In the genomic region with DNA sequence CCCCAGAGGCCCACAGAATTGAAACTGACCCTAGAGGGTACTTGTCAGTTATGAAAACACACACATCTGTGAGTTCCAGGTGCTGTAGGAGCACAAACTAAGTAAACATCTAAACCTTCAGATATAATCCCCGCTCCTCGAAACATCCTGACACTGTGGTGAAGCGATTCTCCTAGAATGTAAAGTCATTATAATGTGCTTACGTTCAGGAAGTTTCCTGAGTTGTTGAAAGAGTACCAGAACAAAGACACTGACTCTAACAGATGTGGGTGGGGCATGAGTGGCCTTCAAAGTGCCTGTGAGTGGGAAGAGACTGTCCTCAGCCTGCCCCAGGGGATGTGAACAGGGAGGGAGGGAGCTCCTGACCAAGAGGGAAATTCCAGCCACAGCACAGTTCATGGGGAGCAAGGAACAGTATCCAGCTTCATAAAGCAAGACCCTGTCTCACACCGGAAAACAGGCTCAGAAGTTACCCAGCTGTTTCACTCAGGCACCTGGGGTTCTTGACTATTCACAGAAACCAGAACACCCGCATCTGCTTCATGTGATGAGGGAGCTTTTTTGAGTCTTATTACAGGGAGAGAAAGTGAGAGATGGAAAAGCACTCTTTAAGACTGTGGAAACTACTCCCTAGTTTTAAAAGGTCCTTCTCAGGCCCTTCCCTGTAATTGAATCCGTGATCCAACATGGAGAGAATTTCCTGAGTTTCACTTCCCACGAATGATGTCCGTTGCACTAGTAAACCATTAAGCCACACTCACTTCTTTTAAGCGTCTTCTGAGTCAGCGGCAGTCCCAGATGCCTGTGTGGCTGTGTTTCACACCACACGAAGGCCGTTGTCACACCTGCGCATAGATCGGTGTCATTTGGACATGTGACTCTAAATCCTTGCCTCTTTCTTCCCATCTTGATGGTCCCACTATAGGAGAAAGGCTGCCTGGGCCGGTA, we compare ENCODE assay signal across 8 cellular contexts.
A peak's percentile ranks its signal among the peaks of the same experiment; 100 is the strongest.
DNase-seq lines count a peak whose midpoint lies in the region; ATAC-seq and TF ChIP-seq lines count a peak whose summit lies in the region.

No MANE protein-coding gene starts in this region.

- peak in 5 of 6 experiments; percentile 8 to 46 (median 37) for DNase-seq in stimulated activated naive CD4-positive, alpha-beta T cell (lab: John Stamatoyannopoulos, UW)
- DNase-seq in stimulated activated naive CD4-positive, alpha-beta T cell treated with Interleukin-2 at 50 U/mL for 16 hours (lab: John Stamatoyannopoulos, UW) = no peak
- DNase-seq in fibroblast of villous mesenchyme (ENCODE audit: low read depth) = peak; percentile 92
- DNase-seq in psoas muscle = peak; percentile 55 to 77
- no peak for DNase-seq in T1000 (lab: John Stamatoyannopoulos, UW)
- no peak for DNase-seq in anterior cingulate cortex (lab: John Stamatoyannopoulos, UW)

- no peaks in the 10 kb centered on the region for H3K9me3 ChIP-seq in psoas muscle

- peaks cover 66% of the 10 kb centered on the region for H3K36me3 Mint-ChIP-seq in T-helper 1 cell treated with Interleukin-12 subunit alpha and Interleukin-12 subunit beta and Interleukin-4 antibody, amounts not matched to agents 30 μg/mL and 1 μg/mL, for 36 hours (ENCODE audit: low read depth)

- no peaks in the 10 kb centered on the region for H3K9me3 Mint-ChIP-seq in T-helper 1 cell treated with Interleukin-12 subunit alpha and Interleukin-12 subunit beta and Interleukin-4 antibody, amounts not matched to agents 30 μg/mL and 1 μg/mL, for 36 hours

- peak overlapping the region; percentile 70 for H3K27ac ChIP-seq in psoas muscle

- peak overlapping the region; percentile 81 for H3K27ac Mint-ChIP-seq in T-helper 1 cell treated with Interleukin-12 subunit alpha and Interleukin-12 subunit beta and Interleukin-4 antibody, amounts not matched to agents 30 μg/mL and 1 μg/mL, for 36 hours

- no peak overlapping the region for H3K4me3 ChIP-seq in fibroblast of villous mesenchyme (ENCODE audit: low read depth, low read length)
- no peak overlapping the region for H3K4me3 ChIP-seq in psoas muscle

- no peaks in the 10 kb centered on the region for H3K27me3 ChIP-seq in psoas muscle (ENCODE audit: insufficient read depth in 3 of 3, low read length in 2 of 3)

- peaks cover 38% of the 10 kb centered on the region for H3K4me1 ChIP-seq in psoas muscle

- H3K4me3 Mint-ChIP-seq in T-helper 1 cell treated with Interleukin-12 subunit alpha and Interleukin-12 subunit beta and Interleukin-4 antibody, amounts not matched to agents 30 μg/mL and 1 μg/mL, for 36 hours = peak overlapping the region; percentile 44

- ATAC-seq in HG03025 (IDR thresholded peaks at IDR 0.05; ENCODE audit: low FRiP score, unreplicated experiment) (peak; percentile 88), psoas muscle (peak; percentile 16 to 62 (median 44))

- intact Hi-C loops in psoas muscle (cut with DNase I) = no loop called here

- H3K27me3 Mint-ChIP-seq in T-helper 1 cell treated with Interleukin-12 subunit alpha and Interleukin-12 subunit beta and Interleukin-4 antibody, amounts not matched to agents 30 μg/mL and 1 μg/mL, for 36 hours (ENCODE audit: low read depth) = no peaks in the 10 kb centered on the region

- H3K4me1 Mint-ChIP-seq in T-helper 1 cell treated with Interleukin-12 subunit alpha and Interleukin-12 subunit beta and Interleukin-4 antibody, amounts not matched to agents 30 μg/mL and 1 μg/mL, for 36 hours (ENCODE audit: low read depth) = peaks cover 42% of the 10 kb centered on the region

- 55 to 60% (median 57%) methylated on average over 16 of the region's 16 CpGs for WGBS in psoas muscle, 3 donors

- no peak for TF ChIP-seq CTCF in fibroblast of villous mesenchyme (IDR thresholded peaks at IDR 0.05; ENCODE audit: insufficient read depth, low read depth, low read length)
- no peak for TF ChIP-seq CTCF in psoas muscle (IDR thresholded peaks at IDR 0.05)

- H3K36me3 ChIP-seq in psoas muscle (ENCODE audit: insufficient read depth in 1 of 2, low read depth in 1 of 2) = peaks cover 5 to 75% of the 10 kb centered on the region in 2 donors

Comparison
In these comparisons a context has a peak if more than half of its experiments do, and no peak if none do; other contexts are left out.
1. DNase-seq: peak in stimulated activated naive CD4-positive, alpha-beta T cell (5 of 6), fibroblast of villous mesenchyme (single experiment) and psoas muscle (2 of 2); none in stimulated activated naive CD4-positive, alpha-beta T cell treated with Interleukin-2 at 50 U/mL for 16 hours (single experiment), T1000 (single experiment) and anterior cingulate cortex (0 of 58).